In the genomic region with DNA sequence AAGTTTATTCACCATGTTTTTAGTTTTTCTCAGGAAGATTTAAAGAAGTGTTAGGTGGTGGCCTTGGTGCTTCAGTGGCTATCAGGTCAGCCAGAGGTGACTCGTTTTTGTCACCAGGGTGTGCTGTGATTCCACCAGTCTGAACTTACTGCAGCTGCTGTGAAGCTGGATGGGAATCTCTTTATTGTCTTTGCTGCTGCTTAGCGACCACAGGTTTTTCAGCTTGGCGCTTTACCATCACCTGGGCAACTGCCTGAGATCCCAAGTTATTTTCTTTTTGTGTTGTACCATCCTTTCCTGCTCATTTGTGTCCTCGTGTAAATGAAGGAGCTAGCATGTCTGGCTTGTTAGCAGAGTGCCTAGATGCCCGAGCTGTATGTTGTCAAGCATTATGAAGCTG, we compare ENCODE assay signal across 9 cellular contexts.
A peak's percentile ranks its signal among the peaks of the same experiment; 100 is the strongest.
DNase-seq lines count a peak whose midpoint lies in the region; ATAC-seq and TF ChIP-seq lines count a peak whose summit lies in the region.
"Had no signal": no experiment of that assay in that cellular context is flagged by ENCODE, and none has a peak within 500 bp of the region (broad histone marks: within the 10 kb centered on the region; RNA-seq: fewer than 3 reads in every experiment).

No MANE protein-coding gene starts in this region.

- H2AFZ ChIP-seq in PC-9: no peak overlapping the region

- H3K27ac Mint-ChIP-seq in osteocyte (ENCODE audit: unreplicated experiment): no peak overlapping the region
- H3K27ac Mint-ChIP-seq: naive B cell had no signal

- no peaks in the 10 kb centered on the region for H3K9me2 ChIP-seq in PC-9 (ENCODE audit: insufficient read depth)

- no peak overlapping the region for H3K4me3 Mint-ChIP-seq in osteocyte (ENCODE audit: unreplicated experiment)
- H3K4me3 Mint-ChIP-seq: naive B cell had no signal

- H3K4me2 ChIP-seq in PC-9: no peak overlapping the region

- H3K9me3 ChIP-seq in PC-9 (ENCODE audit: insufficient read depth, low read depth): no peaks in the 10 kb centered on the region

- H3F3A ChIP-seq in PC-9 (ENCODE audit: insufficient read depth, low read depth): no peaks in the 10 kb centered on the region

- H3K36me3 Mint-ChIP-seq in osteocyte (ENCODE audit: unreplicated experiment): no peaks in the 10 kb centered on the region
- H3K36me3 Mint-ChIP-seq: naive B cell had no signal

- TF ChIP-seq CTCF in PC-9 (conservative IDR thresholded peaks at IDR 0.05) (peak; percentile 63), osteocyte (IDR thresholded peaks at IDR 0.05) (peak; percentile 37)

- H3K9me3 Mint-ChIP-seq in osteocyte (ENCODE audit: unreplicated experiment): no peaks in the 10 kb centered on the region

- intact Hi-C loops in PC-9 (cut with micrococcal nuclease; ENCODE audit: unreplicated experiment): loop anchor here (5.0 kb wide), 1 partner anchor 1095 kb away; no protein-coding TSS in a partner anchor

- no peaks in the 10 kb centered on the region for H3K36me3 ChIP-seq in PC-9 (ENCODE audit: low read depth)

- no peak overlapping the region for H3K27ac ChIP-seq in PC-9

- POLR2A ChIA-PET in PC-9 (lab: Charles Lee; ENCODE audit: unreplicated experiment): no interaction called here

- no peaks in the 10 kb centered on the region for H3K27me3 Mint-ChIP-seq in osteocyte (ENCODE audit: unreplicated experiment)

- no peak overlapping the region for H3K4me3 ChIP-seq in PC-9

- H3K4me1 Mint-ChIP-seq in osteocyte (ENCODE audit: unreplicated experiment): no peaks in the 10 kb centered on the region
- H3K4me1 Mint-ChIP-seq: naive B cell had no signal

- peaks cover 14% of the 10 kb centered on the region; the same call in 1 of the 2 replicates for H3K4me1 ChIP-seq in PC-9 (replicated peaks; ENCODE audit: insufficient read depth)

- peak; percentile 16 for DNase-seq in EL
- peak; percentile 54 for DNase-seq in LHCN-M2 (ENCODE audit: low read depth)
- peak; percentile 40 to 50 for DNase-seq in PC-9
- peak; percentile 43 for DNase-seq in fibroblast of peridontal ligament (ENCODE audit: extremely low read depth)
- no peak for DNase-seq in osteocyte (ENCODE audit: extremely low spot score, unreplicated experiment)
- DNase-seq in activated effector memory CD4-positive, alpha-beta T cell treated with anti-CD3 and anti-CD28 coated beads, Interleukin-2, amount 50 U/mL, for 16 hours: no peak
- DNase-seq in cerebellar nuclear complex (lab: John Stamatoyannopoulos, UW): no peak
- DNase-seq: naive B cell had no signal

- CTCF ChIA-PET in PC-9 (lab: Charles Lee): no interaction called here

- no peaks in the 10 kb centered on the region for H4K20me1 ChIP-seq in PC-9 (ENCODE audit: insufficient read depth)

- H3K79me2 ChIP-seq in PC-9 (ENCODE audit: low read depth): no peaks in the 10 kb centered on the region

- H3K27me3 ChIP-seq in PC-9 (ENCODE audit: insufficient read depth, low read depth): no peaks in the 10 kb centered on the region

- no peak for ATAC-seq in HG02623 (IDR thresholded peaks at IDR 0.05; ENCODE audit: unreplicated experiment)

- BruUV-seq in PC-9 (replicated peaks; lab: Mats Ljungman, UMichigan): no TSS peak

Comparison
In these comparisons a context has a peak if more than half of its experiments do, and no peak if none do; other contexts are left out.
1. DNase-seq: peak in EL (single experiment), LHCN-M2 (single experiment), PC-9 (2 of 2) and fibroblast of peridontal ligament (single experiment); none in osteocyte (single experiment), activated effector memory CD4-positive, alpha-beta T cell treated with anti-CD3 and anti-CD28 coated beads, Interleukin-2, amount 50 U/mL, for 16 hours (single experiment) and cerebellar nuclear complex (0 of 2).